ENCODE assay signal across 11 cellular contexts in the genomic region with DNA sequence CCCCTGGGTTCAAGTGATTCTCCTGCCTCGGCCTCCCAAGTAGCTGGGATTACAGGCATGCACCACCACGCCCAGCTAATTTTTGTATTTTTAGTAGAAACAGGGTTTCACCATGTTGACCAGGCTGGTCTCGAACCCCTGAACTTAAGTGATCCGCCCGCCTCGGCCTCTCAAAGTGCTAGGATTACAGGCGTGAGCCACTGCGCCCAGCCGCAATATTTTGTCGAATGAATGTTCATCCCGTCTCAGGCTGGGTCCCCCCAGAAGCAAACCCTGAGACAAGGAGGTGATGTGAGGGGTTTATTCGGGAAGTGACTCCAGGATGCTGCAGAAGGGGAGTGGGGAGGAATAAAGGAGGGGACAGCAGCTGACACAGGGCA. TPM values are rescaled to one million over a fixed set of nuclear protein-coding genes. Genes with fewer than 3 reads are reported as not detected.
A peak's percentile ranks its signal among the peaks of the same experiment; 100 is the strongest.
DNase-seq lines count a peak whose midpoint lies in the region; ATAC-seq and TF ChIP-seq lines count a peak whose summit lies in the region.
"Not testable (repeated sequence)": the region's sequence is repeated elsewhere in the genome, so short reads cannot be mapped to it uniquely, and the experiment has no call there.
"Had no signal": no experiment of that assay in that cellular context is flagged by ENCODE, and none has a peak within 500 bp of the region (broad histone marks: within the 10 kb centered on the region; RNA-seq: fewer than 3 reads in every experiment).

No MANE protein-coding gene starts in this region.

- TF ChIP-seq POLR2A in transverse colon (IDR thresholded peaks at IDR 0.05): not testable (repeated sequence)

- not testable (repeated sequence) for DNase-seq in Karpas-422; T-helper 2 cell treated with Interferon-gamma antibody and Interleukin-4, amounts not matched to agents 5 μg/mL and 100 μg/mL, for 36 hours (ENCODE audit: low spot score); activated T-cell treated with anti-CD3 and anti-CD28 coated beads, Interleukin-2, amount 50 U/mL, for 24 hours
- peak; percentile 16 for DNase-seq in lower lobe of right lung
- peak; percentile 2 for DNase-seq in transverse colon

- H3K4me2 ChIP-seq in BLaER1 treated with 17β-estradiol and CSF1 and Interleukin-3, amounts not matched to agents 10 nM and 100 nM: peak overlapping the region; percentile 87 to 99 (median 94); a peak in 21 of 22 replicates
- H3K4me2 ChIP-seq in Karpas-422 (ENCODE audit: low read depth, low read length, poor library complexity, severe bottlenecking): peak overlapping the region; percentile 59

- peaks cover 65 to 95% (median 79%) of the 10 kb centered on the region in 11 experiments for H4K20me1 ChIP-seq in BLaER1 treated with 17β-estradiol and CSF1 and Interleukin-3, amounts not matched to agents 10 nM and 100 nM
- H4K20me1 ChIP-seq in Karpas-422 (ENCODE audit: insufficient read depth, low read depth, low read length): peaks cover 49% of the 10 kb centered on the region

- TF ChIP-seq CTCF in lower lobe of right lung (IDR thresholded peaks at IDR 0.05); neutrophil (IDR thresholded peaks at IDR 0.05); transverse colon (IDR thresholded peaks at IDR 0.05): not testable (repeated sequence)

- H3K9me3 ChIP-seq in BLaER1 treated with 17β-estradiol and CSF1 and Interleukin-3, amounts not matched to agents 10 nM and 100 nM (replicated peaks in 1 of 11); Karpas-422 (ENCODE audit: low read length); lower lobe of right lung; neutrophil; transverse colon: not testable (repeated sequence)

- TF ChIP-seq EP300 in transverse colon (IDR thresholded peaks at IDR 0.05; ENCODE audit: low read depth): not testable (repeated sequence)

- peaks cover 95% of the 10 kb centered on the region for H3K36me3 Mint-ChIP-seq in T-helper 2 cell treated with Interferon-gamma antibody and Interleukin-4, amounts not matched to agents 5 μg/mL and 100 μg/mL, for 36 hours (ENCODE audit: low read depth)
- H3K36me3 Mint-ChIP-seq in activated T-cell treated with anti-CD3 and anti-CD28 coated beads, Interleukin-2, amount 50 U/mL, for 24 hours (ENCODE audit: low read depth): peaks cover 98% of the 10 kb centered on the region
- peaks cover 15% of the 10 kb centered on the region for H3K36me3 Mint-ChIP-seq in activated naive CD8-positive, alpha-beta T cell

- peak overlapping the region; percentile 99 for H3K4me3 Mint-ChIP-seq in T-helper 2 cell treated with Interferon-gamma antibody and Interleukin-4, amounts not matched to agents 5 μg/mL and 100 μg/mL, for 36 hours
- H3K4me3 Mint-ChIP-seq in activated T-cell treated with anti-CD3 and anti-CD28 coated beads, Interleukin-2, amount 50 U/mL, for 24 hours: peak overlapping the region; percentile 69
- peak overlapping the region; percentile 79 for H3K4me3 Mint-ChIP-seq in activated naive CD8-positive, alpha-beta T cell

- H3K27me3 ChIP-seq in BLaER1 treated with 17β-estradiol and CSF1 and Interleukin-3, amounts not matched to agents 10 nM and 100 nM; Karpas-422 (ENCODE audit: low read length); neutrophil; transverse colon: not testable (repeated sequence)
- H3K27me3 ChIP-seq in lower lobe of right lung (ENCODE audit: low read depth): peaks cover 13% of the 10 kb centered on the region

- not testable (repeated sequence) for H3K9me2 ChIP-seq in Karpas-422 (replicated peaks; ENCODE audit: insufficient read depth, low read length)

- in situ Hi-C loops in transverse colon (cut with MboI; ENCODE audit: low pct_ligation_motif_present in 1 of 4, low pct_unique_long_range_greater_than_20kb in 1 of 4, low sequenced_read_pairs in 3 of 4): not testable (repeated sequence)

- not testable (repeated sequence) for H3K27me3 Mint-ChIP-seq in T-helper 2 cell treated with Interferon-gamma antibody and Interleukin-4, amounts not matched to agents 5 μg/mL and 100 μg/mL, for 36 hours (ENCODE audit: low read depth); activated T-cell treated with anti-CD3 and anti-CD28 coated beads, Interleukin-2, amount 50 U/mL, for 24 hours; activated naive CD8-positive, alpha-beta T cell

- not testable (repeated sequence) for ATAC-seq in lower lobe of right lung

- H3K9ac ChIP-seq in BLaER1 treated with 17β-estradiol and CSF1 and Interleukin-3, amounts not matched to agents 10 nM and 100 nM: peak overlapping the region in 7 of 11 experiments; percentile 2 to 53 (median 35); a peak in 4 of 22 replicates
- not testable (repeated sequence) for H3K9ac ChIP-seq in Karpas-422 (ENCODE audit: low read length)

- H3K79me2 ChIP-seq in Karpas-422 (ENCODE audit: low read length): not testable (repeated sequence)

- H3K4me3 ChIP-seq in BLaER1 treated with 17β-estradiol and CSF1 and Interleukin-3, amounts not matched to agents 10 nM and 100 nM; Karpas-422 (ENCODE audit: low read length); lower lobe of right lung; neutrophil (ENCODE audit: low read depth in 1 of 2, low read length in 1 of 2); transverse colon: not testable (repeated sequence)

- intact Hi-C loops in lower lobe of right lung (cut with DNase I); transverse colon (cut with DNase I; ENCODE audit: low total_unique reads): not testable (repeated sequence)

- H2AFZ ChIP-seq in Karpas-422 (ENCODE audit: low read length): not testable (repeated sequence)

- not testable (repeated sequence) for H3K9me3 Mint-ChIP-seq in T-helper 2 cell treated with Interferon-gamma antibody and Interleukin-4, amounts not matched to agents 5 μg/mL and 100 μg/mL, for 36 hours; activated T-cell treated with anti-CD3 and anti-CD28 coated beads, Interleukin-2, amount 50 U/mL, for 24 hours; activated naive CD8-positive, alpha-beta T cell (ENCODE audit: low read depth)

- peaks cover 69 to 88% (median 80%) of the 10 kb centered on the region in 11 experiments for H3K36me3 ChIP-seq in BLaER1 treated with 17β-estradiol and CSF1 and Interleukin-3, amounts not matched to agents 10 nM and 100 nM
- peaks cover 34% of the 10 kb centered on the region for H3K36me3 ChIP-seq in Karpas-422 (ENCODE audit: insufficient read depth, low read length)
- H3K36me3 ChIP-seq in lower lobe of right lung: peaks cover 11% of the 10 kb centered on the region
- H3K36me3 ChIP-seq in neutrophil: peaks cover 100% of the 10 kb centered on the region
- H3K36me3 ChIP-seq in transverse colon: not testable (repeated sequence)

- H3K27ac ChIP-seq in BLaER1 treated with 17β-estradiol and CSF1 and Interleukin-3, amounts not matched to agents 10 nM and 100 nM: peak overlapping the region in 3 of 11 experiments; percentile 9 to 52 (median 13); a peak in 2 of 22 replicates
- peak overlapping the region; percentile 97 for H3K27ac ChIP-seq in Karpas-422 (ENCODE audit: low read length)
- H3K27ac ChIP-seq in lower lobe of right lung, transverse colon: not testable (repeated sequence)
- peak overlapping the region; percentile 99 for H3K27ac ChIP-seq in neutrophil

- peaks cover 91% of the 10 kb centered on the region for H3K4me1 Mint-ChIP-seq in T-helper 2 cell treated with Interferon-gamma antibody and Interleukin-4, amounts not matched to agents 5 μg/mL and 100 μg/mL, for 36 hours (ENCODE audit: low read depth)
- H3K4me1 Mint-ChIP-seq in activated T-cell treated with anti-CD3 and anti-CD28 coated beads, Interleukin-2, amount 50 U/mL, for 24 hours (ENCODE audit: low read depth): peaks cover 96% of the 10 kb centered on the region
- peaks cover 96% of the 10 kb centered on the region for H3K4me1 Mint-ChIP-seq in activated naive CD8-positive, alpha-beta T cell (ENCODE audit: low read depth)

- WGBS in transverse colon (ENCODE audit: low coverage in 1 of 2), 2 donors: 85 to 93% methylated on average over 8 to 12 of the region's 12 CpGs

- peaks cover 96 to 98% (median 97%) of the 10 kb centered on the region in 10 experiments for H3K4me1 ChIP-seq in BLaER1 treated with 17β-estradiol and CSF1 and Interleukin-3, amounts not matched to agents 10 nM and 100 nM
- H3K4me1 ChIP-seq in Karpas-422 (ENCODE audit: low read length) (peaks cover 96% of the 10 kb centered on the region), lower lobe of right lung (peaks cover 37% of the 10 kb centered on the region), neutrophil (ENCODE audit: control insufficient read depth in 1 of 2, insufficient read depth in 1 of 2, low read depth in 1 of 2, low read length in 1 of 2) (peaks cover 96 to 100% of the 10 kb centered on the region in 2 experiments), transverse colon (peaks cover 0 to 15% (median 7%) of the 10 kb centered on the region in 4 donors)

- H3K27ac Mint-ChIP-seq in T-helper 2 cell treated with Interferon-gamma antibody and Interleukin-4, amounts not matched to agents 5 μg/mL and 100 μg/mL, for 36 hours: peak overlapping the region; percentile 83
- H3K27ac Mint-ChIP-seq in activated T-cell treated with anti-CD3 and anti-CD28 coated beads, Interleukin-2, amount 50 U/mL, for 24 hours: peak overlapping the region; percentile 98
- H3K27ac Mint-ChIP-seq in activated naive CD8-positive, alpha-beta T cell: peak overlapping the region; percentile 93

RNA-seq across cellular contexts. Expression of a gene that starts 10.7 kb away (rescaled TPM):
- total RNA-seq in Karpas-422 (2014; rRNA removed; shearing (Covaris generic); ENCODE audit: low replicate concordance): 251 and 294 TPM in 2 replicates
- total RNA-seq in lower lobe of right lung (111 TPM), transverse colon (10 to 100 TPM in 3 of 4 donors, 1 to 10 TPM in 1; 5.2 to 36.3 (median 24.0) TPM)

RNA-seq across cellular contexts. Expression of a gene that starts 21.1 kb away (rescaled TPM):
- total RNA-seq in Karpas-422 (2014; rRNA removed; shearing (Covaris generic); ENCODE audit: low replicate concordance): not detected in 2 replicates
- total RNA-seq in lower lobe of right lung (not detected), transverse colon (under 1 TPM in 2 of 4 donors, not detected in 2; 0.16 to 0.41 TPM)
- total RNA-seq: A172, MCF 10A had no signal

RNA-seq across cellular contexts. Expression of a gene that starts 45.3 kb away (rescaled TPM):
- 1.7 and 2.7 TPM in 2 replicates for total RNA-seq in Karpas-422 (2014; rRNA removed; shearing (Covaris generic); ENCODE audit: low replicate concordance)
- 5.3 TPM for total RNA-seq in lower lobe of right lung
- total RNA-seq in transverse colon: 10 to 100 TPM in 1 of 4 donors, 1 to 10 TPM in 3; 1.4 to 68.8 (median 7.5) TPM

RNA-seq across cellular contexts. Expression of a gene that starts 48.9 kb away (rescaled TPM):
- 11.1 and 12.6 TPM in 2 replicates for total RNA-seq in Karpas-422 (2014; rRNA removed; shearing (Covaris generic); ENCODE audit: low replicate concordance)
- total RNA-seq in lower lobe of right lung: 45.4 TPM
- total RNA-seq in transverse colon: 10 to 100 TPM in 2 of 4 donors, 1 to 10 TPM in 2; 1.4 to 26.9 (median 10.6) TPM
- total RNA-seq: H9, MCF 10A had no signal
